In the genomic region with DNA sequence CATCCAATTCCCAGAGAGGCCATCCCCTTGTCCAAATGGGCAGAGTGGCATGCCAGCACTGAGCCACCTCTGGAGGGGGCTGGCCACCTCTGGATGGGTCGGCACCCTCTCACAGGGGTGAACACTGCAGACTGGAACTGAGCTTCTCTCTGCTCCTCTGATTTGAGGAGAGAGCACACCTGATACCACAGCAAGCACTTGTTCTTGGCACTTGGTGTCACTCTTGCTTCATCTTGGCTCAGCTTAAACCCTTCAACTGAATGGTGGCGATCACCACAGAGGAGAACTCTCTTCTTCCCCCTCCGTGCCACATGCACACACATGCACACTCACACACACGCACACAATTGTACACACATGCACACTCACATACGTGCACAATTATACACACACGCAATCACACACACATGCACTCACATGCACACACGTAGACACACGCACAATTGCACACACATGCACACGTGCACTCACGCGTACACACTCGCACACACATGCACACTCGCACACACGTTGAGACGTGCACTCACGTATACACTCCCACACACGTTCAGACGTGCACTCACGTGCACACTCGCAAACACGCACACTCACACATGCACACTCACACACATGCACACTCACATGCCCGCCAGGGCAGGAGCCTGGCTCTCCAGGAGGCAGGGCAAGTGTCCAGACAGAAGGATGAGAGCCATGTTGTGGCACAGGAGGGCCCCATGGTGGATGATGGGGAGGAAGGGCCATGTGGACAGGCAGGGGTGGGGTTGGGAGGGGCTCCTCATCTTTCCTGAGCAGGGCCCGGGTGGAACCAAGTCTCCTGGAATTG, we compare ENCODE assay signal across 15 cellular contexts. TPM values are rescaled to one million over a fixed set of nuclear protein-coding genes. Genes with fewer than 3 reads are reported as not detected.
A peak's percentile ranks its signal among the peaks of the same experiment; 100 is the strongest.
DNase-seq lines count a peak whose midpoint lies in the region; ATAC-seq and TF ChIP-seq lines count a peak whose summit lies in the region.
"Had no signal": no experiment of that assay in that cellular context is flagged by ENCODE, and none has a peak within 500 bp of the region (broad histone marks: within the 10 kb centered on the region; RNA-seq: fewer than 3 reads in every experiment).

No MANE protein-coding gene starts in this region.

- TF ChIP-seq CTCF in natural killer cell (IDR thresholded peaks at IDR 0.05), result no peak

- peaks cover 5% of the 10 kb centered on the region for H3K27me3 Mint-ChIP-seq in activated T-helper 17 cell treated with anti-CD3 and anti-CD28 coated beads, Interleukin-2, amount 50 U/mL, for 72 hours
- H3K27me3 Mint-ChIP-seq in natural killer cell (ENCODE audit: low read depth in 2 of 2), result peaks cover 0 to 9% of the 10 kb centered on the region in 2 donors

- DNase-seq in NCI-H2029 (lab: John Stamatoyannopoulos, UW) (peak; percentile 18), NCI-H2029 treated with DMSO at 0.1 percent for 48 hours (lab: John Stamatoyannopoulos, UW) (no peak), natural killer cell (no peak), putamen (ENCODE audit: low spot score) (no peak), NCI-H1436 treated with DMSO at 0.1 percent for 48 hours (lab: John Stamatoyannopoulos, UW) (no peak)
- peak; percentile 28 for DNase-seq in Jurkat, Clone E6-1 (ENCODE audit: low read depth, low spot score)
- DNase-seq: activated CD4-positive, alpha-beta T cell treated with anti-CD3 and anti-CD28 coated beads, Interleukin-2, amount 50 U/mL, for 4 hours; activated naive CD4-positive, alpha-beta T cell treated with anti-CD3 and anti-CD28 coated beads, Interleukin-2, amount 10 ng/mL, durations not matched to agents 7 days and 5 days; cortex of kidney; NCI-H774; thyroid gland had no signal

- peak; percentile 34 for ATAC-seq in activated T-helper 17 cell treated with anti-CD3 and anti-CD28 coated beads, Interleukin-2, amount 50 U/mL, for 72 hours (replicated peaks)
- peak; percentile 21 to 62 (median 55) for ATAC-seq in natural killer cell
- no peak for ATAC-seq in GM21360 (IDR thresholded peaks at IDR 0.05; ENCODE audit: unreplicated experiment)
- ATAC-seq: sciatic nerve had no signal

- no peak overlapping the region for H3K27ac Mint-ChIP-seq in activated T-helper 17 cell treated with anti-CD3 and anti-CD28 coated beads, Interleukin-2, amount 50 U/mL, for 72 hours
- H3K27ac Mint-ChIP-seq in natural killer cell, result no peak overlapping the region
- H3K27ac Mint-ChIP-seq: activated naive CD4-positive, alpha-beta T cell treated with anti-CD3 and anti-CD28 coated beads, Interleukin-2, amount 10 ng/mL, durations not matched to agents 7 days and 5 days had no signal

- no peaks in the 10 kb centered on the region for H3K36me3 Mint-ChIP-seq in activated T-helper 17 cell treated with anti-CD3 and anti-CD28 coated beads, Interleukin-2, amount 50 U/mL, for 72 hours (ENCODE audit: low read depth)
- H3K36me3 Mint-ChIP-seq in natural killer cell, result no peaks in the 10 kb centered on the region
- H3K36me3 Mint-ChIP-seq: activated naive CD4-positive, alpha-beta T cell treated with anti-CD3 and anti-CD28 coated beads, Interleukin-2, amount 10 ng/mL, durations not matched to agents 7 days and 5 days had no signal

- no peaks in the 10 kb centered on the region for H3K4me1 Mint-ChIP-seq in activated T-helper 17 cell treated with anti-CD3 and anti-CD28 coated beads, Interleukin-2, amount 50 U/mL, for 72 hours
- H3K4me1 Mint-ChIP-seq in natural killer cell, result no peaks in the 10 kb centered on the region

- intact Hi-C loops in natural killer cell (cut with micrococcal nuclease), result no loop called here

- H3K4me3 ChIP-seq in Jurkat, Clone E6-1 (ENCODE audit: low read length), result no peak overlapping the region
- H3K4me3 ChIP-seq: thyroid gland had no signal

- H3K4me3 Mint-ChIP-seq in activated T-helper 17 cell treated with anti-CD3 and anti-CD28 coated beads, Interleukin-2, amount 50 U/mL, for 72 hours, result no peak overlapping the region
- no peak overlapping the region for H3K4me3 Mint-ChIP-seq in natural killer cell
- H3K4me3 Mint-ChIP-seq: activated naive CD4-positive, alpha-beta T cell treated with anti-CD3 and anti-CD28 coated beads, Interleukin-2, amount 10 ng/mL, durations not matched to agents 7 days and 5 days had no signal

- no peaks in the 10 kb centered on the region for H3K9me3 Mint-ChIP-seq in activated T-helper 17 cell treated with anti-CD3 and anti-CD28 coated beads, Interleukin-2, amount 50 U/mL, for 72 hours
- H3K9me3 Mint-ChIP-seq in natural killer cell, result no peaks in the 10 kb centered on the region
- H3K9me3 Mint-ChIP-seq: activated naive CD4-positive, alpha-beta T cell treated with anti-CD3 and anti-CD28 coated beads, Interleukin-2, amount 10 ng/mL, durations not matched to agents 7 days and 5 days had no signal

RNA-seq across cellular contexts. Expression of gene OVOL1, which starts 23.4 kb away (rescaled TPM):
- polyA plus RNA-seq in Jurkat, Clone E6-1 (2012; ENCODE audit: insufficient read depth, insufficient read length), result not detected
- under 1 TPM in 1 of 2 donors, not detected in 1; 0.98 TPM for total RNA-seq in activated T-helper 17 cell treated with anti-CD3 and anti-CD28 coated beads, Interleukin-2, amount 50 U/mL, for 72 hours
- total RNA-seq in natural killer cell, result under 1 TPM in 2 of 3 donors, not detected in 1; 0.11 to 0.12 TPM
- total RNA-seq: fibroblast of lung, sciatic nerve had no signal
- polyA plus RNA-seq: fibroblast of lung had no signal

RNA-seq across cellular contexts. Expression of gene SNX32, which starts 23.5 kb away (rescaled TPM):
- polyA plus RNA-seq in Jurkat, Clone E6-1 (2012; ENCODE audit: insufficient read depth, insufficient read length), result 0.87 TPM
- total RNA-seq in activated T-helper 17 cell treated with anti-CD3 and anti-CD28 coated beads, Interleukin-2, amount 50 U/mL, for 72 hours, result 1 to 10 TPM; 1.6 to 6.6 TPM
- 1 to 10 TPM in 1 of 3 donors, under 1 TPM in 2; 0.31 to 2.0 (median 0.54) TPM for total RNA-seq in natural killer cell

RNA-seq across cellular contexts. Expression of gene AP5B1, which starts 29.5 kb away (rescaled TPM):
- polyA plus RNA-seq in Jurkat, Clone E6-1 (2012; ENCODE audit: insufficient read depth, insufficient read length), result 10.0 TPM
- total RNA-seq in activated T-helper 17 cell treated with anti-CD3 and anti-CD28 coated beads, Interleukin-2, amount 50 U/mL, for 72 hours, result 10 to 100 TPM; 17.2 to 21.9 TPM
- total RNA-seq in natural killer cell, result 10 to 100 TPM; 13.9 to 22.5 (median 21.3) TPM

RNA-seq across cellular contexts. Expression of gene CFL1, which starts 47.7 kb away (rescaled TPM):
- polyA plus RNA-seq in Jurkat, Clone E6-1 (2012; ENCODE audit: insufficient read depth, insufficient read length), result 1,542 TPM
- 1,000 to 10,000 TPM in 1 of 2 donors, 100 to 1,000 TPM in 1; 682 to 1,566 TPM for total RNA-seq in activated T-helper 17 cell treated with anti-CD3 and anti-CD28 coated beads, Interleukin-2, amount 50 U/mL, for 72 hours
- 1,000 to 10,000 TPM; 1,035 to 1,220 (median 1,095) TPM for total RNA-seq in natural killer cell

RNA-seq across cellular contexts. Expression of gene MUS81, which starts 50.0 kb away (rescaled TPM):
- polyA plus RNA-seq in Jurkat, Clone E6-1 (2012; ENCODE audit: insufficient read depth, insufficient read length), result 133 TPM
- 10 to 100 TPM; 65.2 to 77.2 TPM for total RNA-seq in activated T-helper 17 cell treated with anti-CD3 and anti-CD28 coated beads, Interleukin-2, amount 50 U/mL, for 72 hours
- total RNA-seq in natural killer cell, result 10 to 100 TPM; 71.6 to 93.4 (median 73.6) TPM

Comparison
In these comparisons a context has a peak if more than half of its experiments do, and no peak if none do; other contexts are left out.
1. DNase-seq: peak in NCI-H2029 (single experiment) and Jurkat, Clone E6-1 (single experiment); none in NCI-H2029 treated with DMSO at 0.1 percent for 48 hours (single experiment), natural killer cell (single experiment), putamen (single experiment) and NCI-H1436 treated with DMSO at 0.1 percent for 48 hours (single experiment).